Comparison of ENCODE assay signal across 9 cellular contexts in genomic region chr1:27045973-27046558, GRCh38. TPM values are rescaled to one million over a fixed set of nuclear protein-coding genes. Genes with fewer than 3 reads are reported as not detected.
DNase-seq lines count a peak whose midpoint lies in the region; ATAC-seq, FAIRE-seq and TF ChIP-seq lines count a peak whose summit lies in the region.
"Had no signal": no experiment of that assay in that cellular context is flagged by ENCODE, and none has a peak within 500 bp of the region (broad histone marks: within the 10 kb centered on the region; RNA-seq: fewer than 3 reads in every experiment).

No MANE protein-coding gene starts in this region.

- intact Hi-C loops in activated B cell treated with CpG ODN at 0.5 μM for 24 hours (cut with micrococcal nuclease) (no loop called here), left colon (cut with DNase I, micrococcal nuclease) (loop anchor here in 1 of 2 donors (2.0 kb wide), 1 partner anchor 51 kb away; no protein-coding TSS in a partner anchor)

- CTCF ChIA-PET in activated B cell treated with CpG ODN at 0.5 μM for 24 hours (lab: Charles Lee) = interaction anchor here (1.0 to 9.2 kb wide), 27 partner anchors 9 to 926 kb away, joined by 3 to 290 read pairs (median 4); partner anchors contain the start of gene TENT5B

- no peak for FAIRE-seq in bronchial epithelial cell (lab: Jason Lieb, UNC)
- FAIRE-seq: A204.1 had no signal

- no peak overlapping the region for H3K27ac Mint-ChIP-seq in activated B cell treated with CpG ODN at 0.5 μM for 24 hours

- H3K4me1 Mint-ChIP-seq in activated B cell treated with CpG ODN at 0.5 μM for 24 hours = peaks cover 16% of the 10 kb centered on the region

- H3K27me3 ChIP-seq in bronchial epithelial cell (ENCODE audit: control insufficient read depth, insufficient read depth, low read length) = no peaks in the 10 kb centered on the region

- no peaks in the 10 kb centered on the region for H3K36me3 Mint-ChIP-seq in activated B cell treated with CpG ODN at 0.5 μM for 24 hours (ENCODE audit: low read depth)

- DNase-seq in DMS 273 (lab: John Stamatoyannopoulos, UW; ENCODE audit: unreplicated experiment) = peak; percentile 87
- no peak for DNase-seq in DMS 273 treated with DMSO at 0.1 percent for 48 hours (lab: John Stamatoyannopoulos, UW)
- DNase-seq in NCI-H1092 (lab: John Stamatoyannopoulos, UW) = peak; percentile 47
- DNase-seq in activated B cell treated with CpG ODN at 0.5 μM for 24 hours = peak; percentile 61
- peak; percentile 35 for DNase-seq in bronchial epithelial cell (ENCODE audit: low read depth)
- peak in 1 of 2 donors; percentile 75 for DNase-seq in left colon
- DNase-seq in stimulated activated CD4-positive, alpha-beta T cell treated with anti-CD3 and anti-CD28 coated beads, Interleukin-4, amount 100 ng/mL, for 4 hours = peak; percentile 40 to 69

- ATAC-seq in activated B cell treated with CpG ODN at 0.5 μM for 24 hours (ENCODE audit: low read depth) = peak; percentile 51
- peak; percentile 76 for ATAC-seq in left colon
- no peak for ATAC-seq in HG03442 (IDR thresholded peaks at IDR 0.05; ENCODE audit: unreplicated experiment)

- no peaks in the 10 kb centered on the region for H3K9me3 Mint-ChIP-seq in activated B cell treated with CpG ODN at 0.5 μM for 24 hours

- no peaks in the 10 kb centered on the region for H3K27me3 Mint-ChIP-seq in activated B cell treated with CpG ODN at 0.5 μM for 24 hours

- no peak overlapping the region for H3K4me3 ChIP-seq in bronchial epithelial cell (ENCODE audit: low read depth, low read length)

- H3K36me3 ChIP-seq in bronchial epithelial cell (ENCODE audit: control insufficient read depth, insufficient read depth, low read length) = no peaks in the 10 kb centered on the region

- POLR2A ChIA-PET in activated B cell treated with CpG ODN at 0.5 μM for 24 hours (lab: Charles Lee) = interaction anchor here (0.6 to 1.6 kb wide), 4 partner anchors 47 to 558 kb away, joined by 3 to 7 read pairs (median 4); partner anchors contain the start of genes AHDC1 and SLC9A1

- no peak overlapping the region for H3K4me3 Mint-ChIP-seq in activated B cell treated with CpG ODN at 0.5 μM for 24 hours

- peak; percentile 20 for TF ChIP-seq CTCF in activated B cell treated with CpG ODN at 0.5 μM for 24 hours (IDR thresholded peaks at IDR 0.05)
- peak; percentile 88 for TF ChIP-seq CTCF in bronchial epithelial cell (IDR thresholded peaks at IDR 0.05; ENCODE audit: insufficient read depth, low read length, severe bottlenecking)

RNA-seq across cellular contexts. Expression of gene TENT5B, which starts 33.4 kb away (rescaled TPM):
- total RNA-seq in activated B cell treated with CpG ODN at 0.5 μM for 24 hours (not detected in 2 replicates), bronchial epithelial cell (21.1 and 73.0 TPM in 2 replicates), left colon (1 to 10 TPM; 1.7 to 4.4 TPM)

RNA-seq across cellular contexts. Expression of gene TRNP1, which starts 52.6 kb away (rescaled TPM):
- total RNA-seq in activated B cell treated with CpG ODN at 0.5 μM for 24 hours (0.24 and 0.44 TPM in 2 replicates), bronchial epithelial cell (11.1 and 15.3 TPM in 2 replicates), left colon (1 to 10 TPM; 1.3 to 3.0 TPM)
